ENCODE assay signal across 8 cellular contexts in the genomic region with DNA sequence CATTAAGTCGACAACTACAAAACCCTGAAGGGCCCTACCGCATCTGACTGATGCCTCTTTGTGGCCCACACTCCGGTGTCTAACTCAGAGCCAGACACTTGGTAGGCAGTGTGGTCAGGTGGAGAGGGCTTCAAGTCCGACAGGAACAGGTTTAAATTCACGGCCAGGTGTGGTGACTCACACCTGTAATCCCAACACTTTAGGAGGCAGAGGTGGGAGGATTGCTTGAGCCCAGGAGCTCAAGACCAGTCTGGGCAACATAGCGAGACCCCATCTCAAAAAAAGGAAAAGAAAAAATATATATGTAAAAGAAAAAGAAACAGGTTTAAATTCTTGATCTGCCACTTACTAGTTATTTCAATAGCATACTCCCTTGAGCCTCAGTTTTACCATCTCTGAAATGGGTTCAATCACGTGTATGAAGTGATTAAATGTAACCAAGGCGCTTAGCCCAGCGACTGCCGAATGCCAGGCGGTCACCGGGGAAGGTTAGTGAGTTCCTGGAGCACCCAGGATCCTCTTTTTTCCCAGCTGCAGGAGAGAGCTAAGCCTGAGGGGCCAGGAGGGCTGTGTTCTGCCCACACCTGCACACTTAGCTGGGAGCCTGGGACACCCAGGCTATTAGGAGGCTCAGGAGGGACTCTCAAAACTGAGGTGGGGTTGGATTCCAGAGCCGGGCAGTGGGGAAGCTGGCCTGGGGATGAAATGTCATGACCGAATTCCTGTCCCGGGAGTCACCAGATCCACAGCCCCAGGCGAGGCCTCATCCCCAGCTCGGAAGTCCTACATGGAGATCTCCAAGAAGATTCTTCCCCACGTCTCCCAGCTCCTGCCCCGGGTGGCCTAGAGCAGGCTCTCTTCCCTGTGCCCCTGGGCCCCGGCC. TPM values are rescaled to one million over a fixed set of nuclear protein-coding genes. Genes with fewer than 3 reads are reported as not detected.
A peak's percentile ranks its signal among the peaks of the same experiment; 100 is the strongest.
DNase-seq lines count a peak whose midpoint lies in the region; ATAC-seq, FAIRE-seq and TF ChIP-seq lines count a peak whose summit lies in the region.

No MANE protein-coding gene starts in this region.

- intact Hi-C loops in Right ventricle myocardium superior (cut with DNase I): loop anchor here (10.0 kb wide), 1 partner anchor 119 kb away; the partner anchor contains the start of gene RNF44

- peak overlapping the region; percentile 79 for H2BK120ac ChIP-seq in trophoblast cell (ENCODE audit: insufficient read depth, low read length, poor library complexity)

- H3K36me3 ChIP-seq in DOHH2 (ENCODE audit: control insufficient read depth, low read length) (no peaks in the 10 kb centered on the region), trophoblast cell (ENCODE audit: control insufficient read depth in 1 of 2, insufficient read depth in 2 of 2, low read length in 2 of 2) (peaks cover 4 to 5% of the 10 kb centered on the region in 2 experiments)

- peak overlapping the region; percentile 93 for H3K4ac ChIP-seq in trophoblast cell (ENCODE audit: low read depth, low read length)

- FAIRE-seq in GM12891 (lab: Jason Lieb, UNC) (no peak), GM19239 (lab: Jason Lieb, UNC) (no peak)

- no peaks in the 10 kb centered on the region for H3K27me3 Mint-ChIP-seq in activated naive CD8-positive, alpha-beta T cell

- peak; percentile 27 for DNase-seq in HS-27A (ENCODE audit: low read depth)
- peak; percentile 58 for DNase-seq in Right ventricle myocardium superior
- DNase-seq in trophoblast cell: peak; percentile 87 to 90
- DNase-seq in GM12891 (ENCODE audit: insufficient read length, low spot score): no peak
- no peak for DNase-seq in GM19239 (ENCODE audit: insufficient read length, low spot score)
- no peak for DNase-seq in UCSD-AML1 (lab: John Stamatoyannopoulos, UW; ENCODE audit: unreplicated experiment)

- peak; percentile 7 for ATAC-seq in Right ventricle myocardium superior (ENCODE audit: poor library complexity)

- H3K9me2 ChIP-seq in DOHH2 (replicated peaks; ENCODE audit: control insufficient read depth, low read length): no peaks in the 10 kb centered on the region

- H4K8ac ChIP-seq in trophoblast cell (ENCODE audit: low read depth, low read length): peak overlapping the region; percentile 84

- peak overlapping the region; percentile 94 for H2AK5ac ChIP-seq in trophoblast cell (ENCODE audit: low read length)

- H3K79me1 ChIP-seq in trophoblast cell (ENCODE audit: low read length): peaks cover 20% of the 10 kb centered on the region

- peak overlapping the region; percentile 88 for H3K9ac ChIP-seq in trophoblast cell (ENCODE audit: low read length)

- TF ChIP-seq CTCF in DOHH2 (IDR thresholded peaks at IDR 0.05; ENCODE audit: low read depth, low read length, poor library complexity, severe bottlenecking): no peak

- H3K27me3 ChIP-seq in DOHH2 (ENCODE audit: control insufficient read depth, low read length): peaks cover 4% of the 10 kb centered on the region
- H3K27me3 ChIP-seq in trophoblast cell (ENCODE audit: insufficient read depth, low read length): no peaks in the 10 kb centered on the region

- H3K4me1 Mint-ChIP-seq in activated naive CD8-positive, alpha-beta T cell (ENCODE audit: low read depth): peaks cover 41% of the 10 kb centered on the region

- peak overlapping the region; percentile 94 for H2BK5ac ChIP-seq in trophoblast cell (ENCODE audit: low read depth, low read length, poor library complexity)

- H2AFZ ChIP-seq in trophoblast cell (ENCODE audit: insufficient read depth, low read length, poor library complexity): peak overlapping the region; percentile 40

- H3K4me3 ChIP-seq in DOHH2 (ENCODE audit: low read length) (peak overlapping the region; percentile 91), trophoblast cell (ENCODE audit: low read depth, low read length) (peak overlapping the region; percentile 94)

- H3K9me3 ChIP-seq in DOHH2 (ENCODE audit: control insufficient read depth, insufficient read depth, low read length): peaks cover 5% of the 10 kb centered on the region; the same call in 1 of the 2 replicates
- H3K9me3 ChIP-seq in trophoblast cell (ENCODE audit: insufficient read depth, low read depth, low read length): no peaks in the 10 kb centered on the region

- H3K4me3 Mint-ChIP-seq in activated naive CD8-positive, alpha-beta T cell: peak overlapping the region; percentile 88

- H3K18ac ChIP-seq in trophoblast cell (ENCODE audit: low read length): peak overlapping the region; percentile 93

- H4K20me1 ChIP-seq in DOHH2 (ENCODE audit: control insufficient read depth, insufficient read depth, low read depth, low read length): no peaks in the 10 kb centered on the region

- TF ChIP-seq POLR2A in GM12891 (IDR thresholded peaks at IDR 0.05; ENCODE audit: low read depth, low read length): no peak

- peak overlapping the region; percentile 80 for H3K27ac Mint-ChIP-seq in activated naive CD8-positive, alpha-beta T cell

- H4K91ac ChIP-seq in trophoblast cell (ENCODE audit: low read depth, low read length): peak overlapping the region; percentile 86

- H3F3A ChIP-seq in DOHH2 (ENCODE audit: control insufficient read depth, insufficient read depth): peaks cover 11% of the 10 kb centered on the region

- H3K79me2 ChIP-seq in DOHH2 (ENCODE audit: control insufficient read depth, low read length) (peaks cover 7% of the 10 kb centered on the region), trophoblast cell (ENCODE audit: control insufficient read depth, insufficient read depth, low read length, poor library complexity) (peaks cover 16% of the 10 kb centered on the region)

- H3K4me1 ChIP-seq in DOHH2 (ENCODE audit: control insufficient read depth, low read length): peaks cover 18% of the 10 kb centered on the region
- H3K4me1 ChIP-seq in trophoblast cell (ENCODE audit: control insufficient read depth in 1 of 2, insufficient read depth in 2 of 2, low read length in 2 of 2): peaks cover 31 to 34% of the 10 kb centered on the region in 2 experiments

- H2BK12ac ChIP-seq in trophoblast cell (ENCODE audit: low read length): peak overlapping the region; percentile 67

- H3K23ac ChIP-seq in trophoblast cell (ENCODE audit: low read length): no peak overlapping the region

- no peaks in the 10 kb centered on the region for H3K9me3 Mint-ChIP-seq in activated naive CD8-positive, alpha-beta T cell (ENCODE audit: low read depth)

- peak overlapping the region; percentile 68 for H4K12ac ChIP-seq in trophoblast cell (ENCODE audit: low read depth, low read length)

- H3K27ac ChIP-seq in DOHH2 (ENCODE audit: low read depth, low read length) (no peak overlapping the region), trophoblast cell (ENCODE audit: low read depth, low read length) (peak overlapping the region; percentile 95)

- no CpG with 5 or more reads among the region's 20 CpGs for WGBS in trophoblast cell (ENCODE audit: extremely low coverage, insufficient coverage, insufficient read length)

- H3K4me2 ChIP-seq in DOHH2 (ENCODE audit: low read length) (peak overlapping the region; percentile 91), trophoblast cell (ENCODE audit: low read length) (peak overlapping the region; percentile 70)

- peak overlapping the region; percentile 97 for H3K14ac ChIP-seq in trophoblast cell (ENCODE audit: low read length)

- H3K36me3 Mint-ChIP-seq in activated naive CD8-positive, alpha-beta T cell: no peaks in the 10 kb centered on the region

TF ChIP-seq in GM12891, 5 proteins besides CTCF, POLR2A, EP300 and RAD21:
- no peak for TF ChIP-seq TAF1 (IDR thresholded peaks at IDR 0.05; ENCODE audit: low read depth, low read length)
- TF ChIP-seq POU2F2 (IDR thresholded peaks at IDR 0.05; ENCODE audit: low read depth, low read length): no peak
- TF ChIP-seq PAX5 (IDR thresholded peaks at IDR 0.05; ENCODE audit: insufficient read depth, low read length, severe bottlenecking): no peak
- no peak for TF ChIP-seq SPI1 (IDR thresholded peaks at IDR 0.05; ENCODE audit: low read depth, low read length)
- no peak for TF ChIP-seq POLR2AphosphoS5 (IDR thresholded peaks at IDR 0.05; ENCODE audit: low read depth, low read length)
TF ChIP-seq in GM12891: peak in this region for 0.

RNA-seq across cellular contexts. Expression of gene CLTB, which starts 0.9 kb away (rescaled TPM):
- 209 TPM for total RNA-seq in Right ventricle myocardium superior
- 128 and 137 TPM in 2 replicates for polyA plus RNA-seq in trophoblast cell (2013)
- 27.7 TPM for polyA plus RNA-seq in GM12891 (2012; ENCODE audit: low read depth, missing spikeins)

RNA-seq across cellular contexts. Expression of gene HIGD2A, which starts 26.9 kb away (rescaled TPM):
- 210 TPM for total RNA-seq in Right ventricle myocardium superior
- 172 and 175 TPM in 2 replicates for polyA plus RNA-seq in trophoblast cell (2013)
- polyA plus RNA-seq in GM12891 (2012; ENCODE audit: low read depth, missing spikeins): 248 TPM

RNA-seq across cellular contexts. Expression of gene NOP16, which starts 27.1 kb away (rescaled TPM):
- 18.7 TPM for total RNA-seq in Right ventricle myocardium superior
- 27.9 and 28.9 TPM in 2 replicates for polyA plus RNA-seq in trophoblast cell (2013)
- 77.2 TPM for polyA plus RNA-seq in GM12891 (2012; ENCODE audit: low read depth, missing spikeins)

RNA-seq across cellular contexts. Expression of gene FAF2, which starts 32.7 kb away (rescaled TPM):
- 12.3 TPM for total RNA-seq in Right ventricle myocardium superior
- 48.3 and 49.9 TPM in 2 replicates for polyA plus RNA-seq in trophoblast cell (2013)
- 15.2 TPM for polyA plus RNA-seq in GM12891 (2012; ENCODE audit: low read depth, missing spikeins)

RNA-seq across cellular contexts. Expression of gene ARL10, which starts 50.2 kb away (rescaled TPM):
- 5.5 TPM for total RNA-seq in Right ventricle myocardium superior
- polyA plus RNA-seq in trophoblast cell (2013): 3.0 and 3.7 TPM in 2 replicates
- polyA plus RNA-seq in GM12891 (2012; ENCODE audit: low read depth, missing spikeins): 2.8 TPM

Comparison
In these comparisons a context has a peak if more than half of its experiments do, and no peak if none do; other contexts are left out.
1. DNase-seq: peak in HS-27A (single experiment), Right ventricle myocardium superior (single experiment) and trophoblast cell (2 of 2); none in GM12891 (single experiment), GM19239 (single experiment) and UCSD-AML1 (single experiment).